1 cellular context compared by ENCODE assay signal in the genomic region with DNA sequence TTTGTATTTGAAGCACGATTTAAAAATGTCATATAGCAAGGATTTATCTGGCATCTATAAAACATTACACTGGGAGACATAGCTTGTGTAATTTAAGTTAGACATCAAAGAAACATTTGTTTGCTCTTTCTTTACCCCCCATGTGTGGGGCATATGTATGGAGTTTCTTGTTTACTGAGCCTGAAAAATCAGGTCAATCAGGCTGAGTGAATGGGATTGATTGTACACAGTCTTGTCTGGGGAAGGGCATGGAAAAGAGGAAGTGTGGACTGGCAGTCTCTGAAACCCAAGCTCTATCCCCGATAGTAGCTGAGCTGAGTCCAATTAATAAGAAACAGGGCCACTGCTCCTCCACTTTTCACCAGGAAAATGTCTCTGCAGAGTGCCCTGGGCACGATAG.
TF ChIP-seq lines count a peak whose summit lies in the region.

No MANE protein-coding gene starts in this region.

TF ChIP-seq in SK-N-SH, 30 proteins besides CTCF, POLR2A, EP300 and RAD21 (continued from another document):
- TF ChIP-seq, protein P1, sequence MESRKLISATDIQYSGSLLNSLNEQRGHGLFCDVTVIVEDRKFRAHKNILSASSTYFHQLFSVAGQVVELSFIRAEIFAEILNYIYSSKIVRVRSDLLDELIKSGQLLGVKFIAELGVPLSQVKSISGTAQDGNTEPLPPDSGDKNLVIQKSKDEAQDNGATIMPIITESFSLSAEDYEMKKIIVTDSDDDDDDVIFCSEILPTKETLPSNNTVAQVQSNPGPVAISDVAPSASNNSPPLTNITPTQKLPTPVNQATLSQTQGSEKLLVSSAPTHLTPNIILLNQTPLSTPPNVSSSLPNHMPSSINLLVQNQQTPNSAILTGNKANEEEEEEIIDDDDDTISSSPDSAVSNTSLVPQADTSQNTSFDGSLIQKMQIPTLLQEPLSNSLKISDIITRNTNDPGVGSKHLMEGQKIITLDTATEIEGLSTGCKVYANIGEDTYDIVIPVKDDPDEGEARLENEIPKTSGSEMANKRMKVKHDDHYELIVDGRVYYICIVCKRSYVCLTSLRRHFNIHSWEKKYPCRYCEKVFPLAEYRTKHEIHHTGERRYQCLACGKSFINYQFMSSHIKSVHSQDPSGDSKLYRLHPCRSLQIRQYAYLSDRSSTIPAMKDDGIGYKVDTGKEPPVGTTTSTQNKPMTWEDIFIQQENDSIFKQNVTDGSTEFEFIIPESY (IDR thresholded peaks at IDR 0.05; ENCODE audit: borderline replicate concordance, low read depth), result no peak
- TF ChIP-seq NRF1 (IDR thresholded peaks at IDR 0.05; ENCODE audit: low read depth, low read length) (no peak), ELF1 (IDR thresholded peaks at IDR 0.05) (no peak)
TF ChIP-seq in SK-N-SH: peak in this region for 0.
